Comparison of ENCODE assay signal across 15 cellular contexts in the genomic region with DNA sequence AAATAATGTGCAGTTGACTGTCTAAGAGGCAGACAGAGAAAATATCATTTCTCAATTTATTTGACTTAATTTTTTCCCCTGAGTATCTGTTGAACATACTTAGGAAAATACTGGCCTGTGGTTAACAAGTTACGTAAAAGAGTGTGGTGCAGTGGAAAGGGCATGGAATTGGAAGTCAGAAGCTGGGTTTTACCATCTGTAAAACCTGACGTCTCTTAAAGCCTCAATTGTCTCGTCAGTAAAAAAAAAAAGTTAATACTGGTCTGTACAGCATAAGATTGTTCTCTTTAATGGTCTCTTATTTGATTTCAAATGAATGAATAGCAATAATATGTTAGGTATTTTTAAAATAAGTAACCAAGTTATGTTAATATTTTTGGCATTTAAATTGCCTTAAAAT.
DNase-seq lines count a peak whose midpoint lies in the region; ATAC-seq and TF ChIP-seq lines count a peak whose summit lies in the region.
"Had no signal": no experiment of that assay in that cellular context is flagged by ENCODE, and none has a peak within 500 bp of the region (broad histone marks: within the 10 kb centered on the region; RNA-seq: fewer than 3 reads in every experiment).

No MANE protein-coding gene starts in this region.

- H3K27me3 ChIP-seq in smooth muscle cell (ENCODE audit: low read depth): no peaks in the 10 kb centered on the region
- H3K27me3 ChIP-seq: esophagus squamous epithelium, vagina had no signal

- peaks cover 5% of the 10 kb centered on the region for H3K36me3 ChIP-seq in smooth muscle cell (ENCODE audit: low read depth)
- H3K36me3 ChIP-seq: esophagus squamous epithelium, vagina had no signal

- peak overlapping the region; percentile 20 for H3K4me2 ChIP-seq in smooth muscle cell

- H4K20me1 ChIP-seq in smooth muscle cell (ENCODE audit: low read depth): peaks cover 3% of the 10 kb centered on the region

- 27% methylated on average over 3 of the region's 3 CpGs for WGBS in smooth muscle cell (ENCODE audit: low lambda C conversion rate)

- no peaks in the 10 kb centered on the region for H3K9me3 ChIP-seq in smooth muscle cell (replicated peaks; ENCODE audit: low read depth)
- H3K9me3 ChIP-seq: esophagus squamous epithelium, vagina had no signal

- H3K4me3 ChIP-seq in smooth muscle cell: no peak overlapping the region
- H3K4me3 ChIP-seq: esophagus squamous epithelium, vagina had no signal

- no peak overlapping the region for H2AFZ ChIP-seq in smooth muscle cell (ENCODE audit: low read depth)

- H3K4me1 ChIP-seq in smooth muscle cell (ENCODE audit: low read depth): peaks cover 6% of the 10 kb centered on the region

- H3K9ac ChIP-seq in smooth muscle cell (ENCODE audit: low read depth): peak overlapping the region; percentile 4

- DNase-seq in GM03348 (ENCODE audit: low spot score) (peak; percentile 20), fibroblast of peridontal ligament (ENCODE audit: extremely low read depth) (peak; percentile 64), smooth muscle cell (lab: John Stamatoyannopoulos, UW; ENCODE audit: unreplicated experiment) (no peak), COR-L47 (lab: John Stamatoyannopoulos, UW) (no peak)
- DNase-seq: activated naive CD8-positive, alpha-beta T cell treated with anti-CD3 and anti-CD28 coated beads, Interleukin-2, amount 10 ng/mL, durations not matched to agents 7 days and 5 days; esophagus squamous epithelium; H7; hypothalamus; NCI-H1092 treated with DMSO at 0.1 percent for 48 hours; T1000 had no signal

- peaks cover 7% of the 10 kb centered on the region for H3F3A ChIP-seq in smooth muscle cell (ENCODE audit: low read depth)

- H3K79me2 ChIP-seq in smooth muscle cell (ENCODE audit: low read depth): peaks cover 90% of the 10 kb centered on the region

- ATAC-seq in SK-N-SH treated with all-trans-retinoic acid at 6 μM for 48 hours (peak; percentile 27; the same call in 2 of the 3 replicates), GM19463 (IDR thresholded peaks at IDR 0.05; ENCODE audit: unreplicated experiment) (no peak), GM18858 (IDR thresholded peaks at IDR 0.05; ENCODE audit: unreplicated experiment) (no peak)
- ATAC-seq: activated T-helper 17 cell treated with anti-CD3 and anti-CD28 coated beads, Interleukin-2, amount 50 U/mL, for 72 hours had no signal

- TF ChIP-seq CTCF in smooth muscle cell (IDR thresholded peaks at IDR 0.05; ENCODE audit: borderline replicate concordance, insufficient read depth, poor library complexity, severe bottlenecking): no peak

- H3K27ac ChIP-seq in smooth muscle cell (ENCODE audit: low read depth): peak overlapping the region; percentile 86
- H3K27ac ChIP-seq: esophagus squamous epithelium, vagina had no signal

TF ChIP-seq in SK-N-SH treated with all-trans-retinoic acid at 6 μM for 48 hours, 23 proteins besides CTCF, POLR2A, EP300 and RAD21:
- TF ChIP-seq ZNF70 (CRISPR knock-in tag; IDR thresholded peaks at IDR 0.05): no peak
- TF ChIP-seq, protein P1, sequence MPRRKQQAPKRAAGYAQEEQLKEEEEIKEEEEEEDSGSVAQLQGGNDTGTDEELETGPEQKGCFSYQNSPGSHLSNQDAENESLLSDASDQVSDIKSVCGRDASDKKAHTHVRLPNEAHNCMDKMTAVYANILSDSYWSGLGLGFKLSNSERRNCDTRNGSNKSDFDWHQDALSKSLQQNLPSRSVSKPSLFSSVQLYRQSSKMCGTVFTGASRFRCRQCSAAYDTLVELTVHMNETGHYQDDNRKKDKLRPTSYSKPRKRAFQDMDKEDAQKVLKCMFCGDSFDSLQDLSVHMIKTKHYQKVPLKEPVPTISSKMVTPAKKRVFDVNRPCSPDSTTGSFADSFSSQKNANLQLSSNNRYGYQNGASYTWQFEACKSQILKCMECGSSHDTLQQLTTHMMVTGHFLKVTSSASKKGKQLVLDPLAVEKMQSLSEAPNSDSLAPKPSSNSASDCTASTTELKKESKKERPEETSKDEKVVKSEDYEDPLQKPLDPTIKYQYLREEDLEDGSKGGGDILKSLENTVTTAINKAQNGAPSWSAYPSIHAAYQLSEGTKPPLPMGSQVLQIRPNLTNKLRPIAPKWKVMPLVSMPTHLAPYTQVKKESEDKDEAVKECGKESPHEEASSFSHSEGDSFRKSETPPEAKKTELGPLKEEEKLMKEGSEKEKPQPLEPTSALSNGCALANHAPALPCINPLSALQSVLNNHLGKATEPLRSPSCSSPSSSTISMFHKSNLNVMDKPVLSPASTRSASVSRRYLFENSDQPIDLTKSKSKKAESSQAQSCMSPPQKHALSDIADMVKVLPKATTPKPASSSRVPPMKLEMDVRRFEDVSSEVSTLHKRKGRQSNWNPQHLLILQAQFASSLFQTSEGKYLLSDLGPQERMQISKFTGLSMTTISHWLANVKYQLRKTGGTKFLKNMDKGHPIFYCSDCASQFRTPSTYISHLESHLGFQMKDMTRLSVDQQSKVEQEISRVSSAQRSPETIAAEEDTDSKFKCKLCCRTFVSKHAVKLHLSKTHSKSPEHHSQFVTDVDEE (CRISPR knock-in tag; IDR thresholded peaks at IDR 0.05): no peak
- TF ChIP-seq ZFP30 (CRISPR knock-in tag; IDR thresholded peaks at IDR 0.05): no peak
- no peak for TF ChIP-seq OSR1 (CRISPR knock-in tag; IDR thresholded peaks at IDR 0.05)
- no peak for TF ChIP-seq TCF4 (CRISPR knock-in tag; IDR thresholded peaks at IDR 0.05; ENCODE audit: borderline replicate concordance)
- TF ChIP-seq, protein P2, sequence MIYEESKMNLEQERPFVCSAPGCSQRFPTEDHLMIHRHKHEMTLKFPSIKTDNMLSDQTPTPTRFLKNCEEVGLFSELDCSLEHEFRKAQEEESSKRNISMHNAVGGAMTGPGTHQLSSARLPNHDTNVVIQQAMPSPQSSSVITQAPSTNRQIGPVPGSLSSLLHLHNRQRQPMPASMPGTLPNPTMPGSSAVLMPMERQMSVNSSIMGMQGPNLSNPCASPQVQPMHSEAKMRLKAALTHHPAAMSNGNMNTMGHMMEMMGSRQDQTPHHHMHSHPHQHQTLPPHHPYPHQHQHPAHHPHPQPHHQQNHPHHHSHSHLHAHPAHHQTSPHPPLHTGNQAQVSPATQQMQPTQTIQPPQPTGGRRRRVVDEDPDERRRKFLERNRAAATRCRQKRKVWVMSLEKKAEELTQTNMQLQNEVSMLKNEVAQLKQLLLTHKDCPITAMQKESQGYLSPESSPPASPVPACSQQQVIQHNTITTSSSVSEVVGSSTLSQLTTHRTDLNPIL (CRISPR knock-in tag; IDR thresholded peaks at IDR 0.05; ENCODE audit: low read depth): no peak
- no peak for TF ChIP-seq RARB (CRISPR knock-in tag; IDR thresholded peaks at IDR 0.05)
- TF ChIP-seq ZFP3 (CRISPR knock-in tag; IDR thresholded peaks at IDR 0.05): no peak
- no peak for TF ChIP-seq POU6F1 (CRISPR knock-in tag; IDR thresholded peaks at IDR 0.05; ENCODE audit: borderline replicate concordance, low read depth)
- TF ChIP-seq BACH2 (CRISPR knock-in tag; IDR thresholded peaks at IDR 0.05; ENCODE audit: borderline replicate concordance): no peak
- no peak; the same call in 1 of the 2 replicates for TF ChIP-seq ISL1 (CRISPR knock-in tag; IDR thresholded peaks at IDR 0.05)
- no peak for TF ChIP-seq SNAI2 (CRISPR knock-in tag; IDR thresholded peaks at IDR 0.05)
- no peak for TF ChIP-seq TOX (CRISPR knock-in tag; IDR thresholded peaks at IDR 0.05; ENCODE audit: borderline replicate concordance)
TF ChIP-seq in SK-N-SH treated with all-trans-retinoic acid at 6 μM for 48 hours: peak in this region for 0.

Comparison
In these comparisons a context has a peak if more than half of its experiments do, and no peak if none do; other contexts are left out.
1. DNase-seq: peak in GM03348 (single experiment) and fibroblast of peridontal ligament (single experiment); none in smooth muscle cell (single experiment) and COR-L47 (single experiment).